Comparison of ENCODE assay signal across 20 cellular contexts in the genomic region with DNA sequence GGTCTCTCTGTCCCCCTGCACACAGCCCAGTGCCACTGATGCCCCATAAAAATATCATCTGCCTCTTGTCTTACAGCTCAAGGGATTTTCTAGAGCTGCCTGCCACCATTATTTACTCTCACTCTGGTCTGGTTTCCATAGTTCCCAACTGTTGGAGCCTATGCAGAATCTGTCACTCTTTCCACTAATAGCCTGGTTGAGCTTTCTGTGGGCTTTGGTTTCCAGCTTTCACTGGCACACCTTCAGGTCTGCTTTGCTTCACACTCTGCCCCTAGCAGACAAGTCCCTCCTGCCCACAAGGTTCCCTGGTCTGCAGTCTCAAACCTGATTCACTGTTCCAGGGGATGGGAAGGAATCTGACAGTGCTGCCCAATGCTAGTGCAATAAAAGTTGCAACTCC.
DNase-seq lines count a peak whose midpoint lies in the region; ATAC-seq and TF ChIP-seq lines count a peak whose summit lies in the region.
"Had no signal": no experiment of that assay in that cellular context is flagged by ENCODE, and none has a peak within 500 bp of the region (broad histone marks: within the 10 kb centered on the region; RNA-seq: fewer than 3 reads in every experiment).

No MANE protein-coding gene starts in this region.

- intact Hi-C loops in Right ventricle myocardium inferior (cut with DNase I) (no loop called here), cardiac septum (cut with DNase I) (no loop called here), heart right ventricle (cut with DNase I) (no loop called here)

- no peak overlapping the region for H2AK5ac ChIP-seq in mesendoderm (ENCODE audit: low read length)

- TF ChIP-seq CTCF in heart right ventricle (IDR thresholded peaks at IDR 0.05) = no peak

- no peak overlapping the region for H2BK5ac ChIP-seq in mesendoderm (ENCODE audit: low read length)

- peak; percentile 80 for ATAC-seq in Right ventricle myocardium inferior
- peak; percentile 34 to 96 (median 90) for ATAC-seq in heart right ventricle

- H3K27me3 ChIP-seq in heart right ventricle (no peaks in the 10 kb centered on the region), mesendoderm (ENCODE audit: insufficient read depth, low read length, poor library complexity) (no peaks in the 10 kb centered on the region)

- H3K9ac ChIP-seq in mesendoderm (ENCODE audit: low read length) = no peak overlapping the region

- H3K4me1 ChIP-seq in heart right ventricle (no peaks in the 10 kb centered on the region), mesendoderm (ENCODE audit: control insufficient read depth, low read depth, low read length) (no peaks in the 10 kb centered on the region)
- H3K4me1 ChIP-seq: HAP-1, SJSA1 had no signal

- H2BK15ac ChIP-seq in mesendoderm (replicated peaks; ENCODE audit: low read depth) = no peak overlapping the region

- no peaks in the 10 kb centered on the region for H3K79me2 ChIP-seq in mesendoderm (ENCODE audit: control insufficient read depth, insufficient read depth, low read length)

- no peak overlapping the region for H3K4me2 ChIP-seq in mesendoderm (ENCODE audit: low read length)

- no peak overlapping the region for H3K4ac ChIP-seq in mesendoderm (ENCODE audit: low read depth, low read length)

- no peak overlapping the region for H3K27ac ChIP-seq in heart right ventricle
- no peak overlapping the region for H3K27ac ChIP-seq in mesendoderm (ENCODE audit: low read depth, low read length)
- H3K27ac ChIP-seq: HL-60, RWPE1, SJSA1 had no signal

- DNase-seq in Right ventricle myocardium inferior (ENCODE audit: missing footprints) (no peak), cardiac septum (ENCODE audit: low spot score) (no peak), NCI-H1092 treated with DMSO at 0.1 percent for 48 hours (lab: John Stamatoyannopoulos, UW) (peak; percentile 33), heart right ventricle (peak in 1 of 2 donors; percentile 43), mesendoderm (peak; percentile 33), NOMO-1 (lab: John Stamatoyannopoulos, UW; ENCODE audit: unreplicated experiment in 2 of 2) (no peak), NCI-H2196 (lab: John Stamatoyannopoulos, UW; ENCODE audit: unreplicated experiment) (no peak), NCI-H1694 treated with DMSO at 0.1 percent for 48 hours (lab: John Stamatoyannopoulos, UW) (no peak)
- DNase-seq: ACHN, AML-193, COR-L47, Kasumi-1, MM.1S, NCI-H1436, NCI-H2227 treated with DMSO at 0.1 percent for 48 hours, NCI-H524 had no signal

- no peak overlapping the region for H3K56ac ChIP-seq in mesendoderm (ENCODE audit: low read length)

- H3K4me3 ChIP-seq in heart right ventricle = no peak overlapping the region
- no peak overlapping the region for H3K4me3 ChIP-seq in mesendoderm (ENCODE audit: low read length)
- H3K4me3 ChIP-seq: HAP-1, SJSA1 had no signal

- peak overlapping the region; percentile 36 for H2BK120ac ChIP-seq in mesendoderm (ENCODE audit: low read depth, low read length)

- H4K5ac ChIP-seq in mesendoderm (ENCODE audit: low read length) = no peak overlapping the region

- H3K18ac ChIP-seq in mesendoderm (ENCODE audit: low read length) = no peak overlapping the region

- no peaks in the 10 kb centered on the region for H3K79me1 ChIP-seq in mesendoderm (ENCODE audit: low read length)

- H3K36me3 ChIP-seq in heart right ventricle (no peaks in the 10 kb centered on the region), mesendoderm (ENCODE audit: control insufficient read depth, insufficient read depth, low read length) (no peaks in the 10 kb centered on the region)
- H3K36me3 ChIP-seq: HAP-1, SJSA1 had no signal

- H3K23ac ChIP-seq in mesendoderm (ENCODE audit: low read length) = no peak overlapping the region

- H3K9me3 ChIP-seq in heart right ventricle = no peaks in the 10 kb centered on the region
- H3K9me3 ChIP-seq: HAP-1, SJSA1 had no signal

- H4K8ac ChIP-seq in mesendoderm (ENCODE audit: low read depth, low read length) = no peak overlapping the region

Comparison
In these comparisons a context has a peak if more than half of its experiments do, and no peak if none do; other contexts are left out.
1. DNase-seq: peak in NCI-H1092 treated with DMSO at 0.1 percent for 48 hours (single experiment) and mesendoderm (single experiment); none in Right ventricle myocardium inferior (single experiment), cardiac septum (single experiment), NOMO-1 (0 of 2), NCI-H2196 (single experiment) and NCI-H1694 treated with DMSO at 0.1 percent for 48 hours (single experiment).